Comparison of ENCODE assay signal across 8 cellular contexts in genomic region chr18:57437782-57438668, GRCh38. TPM values are rescaled to one million over a fixed set of nuclear protein-coding genes. Genes with fewer than 3 reads are reported as not detected.
A peak's percentile ranks its signal among the peaks of the same experiment; 100 is the strongest.
DNase-seq lines count a peak whose midpoint lies in the region; ATAC-seq and TF ChIP-seq lines count a peak whose summit lies in the region.

No MANE protein-coding gene starts in this region.

- H3K4me3 ChIP-seq in OCI-LY7 (ENCODE audit: low read depth, low read length, poor library complexity, severe bottlenecking) (no peak overlapping the region), astrocyte of the cerebellum (ENCODE audit: low read depth, low read length) (no peak overlapping the region)

- no peaks in the 10 kb centered on the region for H3K9me3 ChIP-seq in OCI-LY7 (ENCODE audit: low read length)

- no peaks in the 10 kb centered on the region for H3K36me3 ChIP-seq in OCI-LY7 (ENCODE audit: insufficient read depth, low read length)

- POLR2A ChIA-PET in OCI-LY7 (lab: Charles Lee) = no interaction called here

- intact Hi-C loops in OCI-LY7 (cut with micrococcal nuclease; ENCODE audit: unreplicated experiment) = no loop called here

- CTCF ChIA-PET in OCI-LY7 (lab: Charles Lee; ENCODE audit: unreplicated experiment) = no interaction called here

- BruUV-seq in OCI-LY7 (replicated peaks; lab: Mats Ljungman, UMichigan) = no TSS peak

- H3K79me2 ChIP-seq in OCI-LY7 (ENCODE audit: insufficient read depth, low read depth, low read length) = no peaks in the 10 kb centered on the region

- H3K4me2 ChIP-seq in OCI-LY7 (ENCODE audit: low read length) = no peak overlapping the region

- DNase-seq in HuH-7.5 (ENCODE audit: low spot score) = peak; percentile 81
- DNase-seq in OCI-LY7 (ENCODE audit: low spot score) = no peak
- DNase-seq in astrocyte of the cerebellum (ENCODE audit: low read depth) = no peak
- peak; percentile 44 for DNase-seq in iris pigment epithelial cell (ENCODE audit: low read depth)
- DNase-seq in stimulated activated CD4-positive, alpha-beta T cell treated with anti-CD3 and anti-CD28 coated beads, Interleukin-2, amount 100 ng/mL, for 24 hours = peak; percentile 61 to 82

- in situ Hi-C loops in astrocyte of the cerebellum (cut with HindIII; ENCODE audit: low sequenced_read_pairs) = no loop called here

- no peaks in the 10 kb centered on the region for H3K9me2 ChIP-seq in OCI-LY7 (ENCODE audit: insufficient read depth, low read length)

- no peak overlapping the region for H2AFZ ChIP-seq in OCI-LY7 (ENCODE audit: low read length)

- ATAC-seq in GM19467 (IDR thresholded peaks at IDR 0.05; ENCODE audit: unreplicated experiment) = no peak

- 0 out of 2 replicates have a peak, but pooled peaks have one; percentile 21 for TF ChIP-seq CTCF in 22Rv1 (IDR thresholded peaks at IDR 0.05)
- TF ChIP-seq CTCF in GM12873 (IDR thresholded peaks at IDR 0.05; ENCODE audit: insufficient read depth, low read depth, low read length, missing control alignments) = peak; percentile 60
- peak; percentile 42 for TF ChIP-seq CTCF in OCI-LY7 (conservative IDR thresholded peaks at IDR 0.05; ENCODE audit: low read length)
- peak; percentile 50 for TF ChIP-seq CTCF in astrocyte of the cerebellum (IDR thresholded peaks at IDR 0.05; ENCODE audit: low read depth, low read length, missing control alignments)

- H3K4me1 ChIP-seq in OCI-LY7 (ENCODE audit: insufficient read depth, low read length, poor library complexity, severe bottlenecking) = no peaks in the 10 kb centered on the region

- H3K27ac ChIP-seq in 22Rv1 (no peak overlapping the region), OCI-LY7 (ENCODE audit: low read depth, low read length, poor library complexity, severe bottlenecking) (no peak overlapping the region)

- no peaks in the 10 kb centered on the region for H4K20me1 ChIP-seq in OCI-LY7 (ENCODE audit: insufficient read depth, low read length)

RNA-seq across cellular contexts. Expression of gene ONECUT2, which starts 2.9 kb away (rescaled TPM):
- not detected in 2 replicates for total RNA-seq in OCI-LY7 (2014; rRNA removed; shearing (Covaris generic))
- total RNA-seq in OCI-LY7 (2022) = not detected in 2 replicates

Comparison
In these comparisons a context has a peak if more than half of its experiments do, and no peak if none do; other contexts are left out.
1. DNase-seq: peak in HuH-7.5 (single experiment), iris pigment epithelial cell (single experiment) and stimulated activated CD4-positive, alpha-beta T cell treated with anti-CD3 and anti-CD28 coated beads, Interleukin-2, amount 100 ng/mL, for 24 hours (2 of 2); none in OCI-LY7 (single experiment) and astrocyte of the cerebellum (single experiment).
2. Peak in every context shown above with its lines, with median percentiles within 50 percentile points of each other: CTCF ChIP-seq.